In the genomic region with DNA sequence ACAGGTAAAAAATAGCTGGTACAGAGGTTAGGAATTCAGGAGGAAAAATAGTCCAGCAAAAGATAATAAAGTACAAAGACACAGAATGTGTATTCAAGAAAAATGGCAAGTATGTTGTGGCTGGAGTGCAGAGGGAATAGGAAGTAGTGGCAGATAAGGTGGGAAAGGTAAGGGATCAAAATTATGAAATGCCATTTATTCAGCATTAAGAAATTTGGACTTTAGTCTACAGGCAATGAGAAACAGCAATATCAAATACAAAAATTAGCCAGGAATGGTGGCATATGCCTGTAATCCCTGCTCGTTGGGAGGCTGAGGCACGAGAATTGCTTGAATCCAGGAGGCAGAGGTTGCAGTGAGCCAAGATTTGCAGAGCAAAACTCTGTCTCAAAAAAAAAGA, we compare ENCODE assay signal across 2 cellular contexts.
TF ChIP-seq lines count a peak whose summit lies in the region.

No MANE protein-coding gene starts in this region.

TF ChIP-seq in liver, 16 proteins besides CTCF, POLR2A, EP300 and RAD21:
- TF ChIP-seq HNF4G (IDR thresholded peaks at IDR 0.05) (no peak), EGR1 (IDR thresholded peaks at IDR 0.05; ENCODE audit: low read depth in 2 of 2) (no peak), HNF4A (conservative IDR thresholded peaks at IDR 0.05) (peak; percentile 57 to 76)
TF ChIP-seq in liver: peak in this region for 1.

TF ChIP-seq in HepG2, 621 proteins besides CTCF, POLR2A, EP300 and RAD21:
- TF ChIP-seq ZNF629 (CRISPR knock-in tag; conservative IDR thresholded peaks at IDR 0.05), result no peak
- TF ChIP-seq, protein P1, sequence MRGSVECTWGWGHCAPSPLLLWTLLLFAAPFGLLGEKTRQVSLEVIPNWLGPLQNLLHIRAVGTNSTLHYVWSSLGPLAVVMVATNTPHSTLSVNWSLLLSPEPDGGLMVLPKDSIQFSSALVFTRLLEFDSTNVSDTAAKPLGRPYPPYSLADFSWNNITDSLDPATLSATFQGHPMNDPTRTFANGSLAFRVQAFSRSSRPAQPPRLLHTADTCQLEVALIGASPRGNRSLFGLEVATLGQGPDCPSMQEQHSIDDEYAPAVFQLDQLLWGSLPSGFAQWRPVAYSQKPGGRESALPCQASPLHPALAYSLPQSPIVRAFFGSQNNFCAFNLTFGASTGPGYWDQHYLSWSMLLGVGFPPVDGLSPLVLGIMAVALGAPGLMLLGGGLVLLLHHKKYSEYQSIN (CRISPR knock-in tag; IDR thresholded peaks at IDR 0.05; ENCODE audit: borderline replicate concordance), result no peak
- TF ChIP-seq ZNF660 (CRISPR knock-in tag; IDR thresholded peaks at IDR 0.05; ENCODE audit: borderline replicate concordance, low read depth), result no peak
- no peak for TF ChIP-seq ZNF766 (CRISPR knock-in tag; IDR thresholded peaks at IDR 0.05; ENCODE audit: borderline replicate concordance)
- TF ChIP-seq MEIS2 (CRISPR knock-in tag; IDR thresholded peaks at IDR 0.05), result no peak
- no peak for TF ChIP-seq ZNF883 (CRISPR knock-in tag; IDR thresholded peaks at IDR 0.05; ENCODE audit: not compliant biosample characterization)
- TF ChIP-seq, protein P2, sequence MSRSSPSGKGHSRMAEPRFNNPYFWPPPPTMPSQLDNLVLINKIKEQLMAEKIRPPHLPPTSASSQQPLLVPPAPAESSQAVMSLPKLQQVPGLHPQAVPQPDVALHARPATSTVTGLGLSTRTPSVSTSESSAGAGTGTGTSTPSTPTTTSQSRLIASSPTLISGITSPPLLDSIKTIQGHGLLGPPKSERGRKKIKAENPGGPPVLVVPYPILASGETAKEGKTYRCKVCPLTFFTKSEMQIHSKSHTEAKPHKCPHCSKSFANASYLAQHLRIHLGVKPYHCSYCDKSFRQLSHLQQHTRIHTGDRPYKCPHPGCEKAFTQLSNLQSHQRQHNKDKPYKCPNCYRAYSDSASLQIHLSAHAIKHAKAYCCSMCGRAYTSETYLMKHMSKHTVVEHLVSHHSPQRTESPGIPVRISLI (CRISPR knock-in tag; IDR thresholded peaks at IDR 0.05; ENCODE audit: borderline replicate concordance), result no peak
- TF ChIP-seq ZNF274 (CRISPR knock-in tag; IDR thresholded peaks at IDR 0.05), result no peak
- TF ChIP-seq NCOA5 (CRISPR knock-in tag; IDR thresholded peaks at IDR 0.05), result no peak
- TF ChIP-seq SAFB2 (CRISPR knock-in tag; IDR thresholded peaks at IDR 0.05; ENCODE audit: borderline replicate concordance, low read depth), result no peak
- TF ChIP-seq, protein P3, sequence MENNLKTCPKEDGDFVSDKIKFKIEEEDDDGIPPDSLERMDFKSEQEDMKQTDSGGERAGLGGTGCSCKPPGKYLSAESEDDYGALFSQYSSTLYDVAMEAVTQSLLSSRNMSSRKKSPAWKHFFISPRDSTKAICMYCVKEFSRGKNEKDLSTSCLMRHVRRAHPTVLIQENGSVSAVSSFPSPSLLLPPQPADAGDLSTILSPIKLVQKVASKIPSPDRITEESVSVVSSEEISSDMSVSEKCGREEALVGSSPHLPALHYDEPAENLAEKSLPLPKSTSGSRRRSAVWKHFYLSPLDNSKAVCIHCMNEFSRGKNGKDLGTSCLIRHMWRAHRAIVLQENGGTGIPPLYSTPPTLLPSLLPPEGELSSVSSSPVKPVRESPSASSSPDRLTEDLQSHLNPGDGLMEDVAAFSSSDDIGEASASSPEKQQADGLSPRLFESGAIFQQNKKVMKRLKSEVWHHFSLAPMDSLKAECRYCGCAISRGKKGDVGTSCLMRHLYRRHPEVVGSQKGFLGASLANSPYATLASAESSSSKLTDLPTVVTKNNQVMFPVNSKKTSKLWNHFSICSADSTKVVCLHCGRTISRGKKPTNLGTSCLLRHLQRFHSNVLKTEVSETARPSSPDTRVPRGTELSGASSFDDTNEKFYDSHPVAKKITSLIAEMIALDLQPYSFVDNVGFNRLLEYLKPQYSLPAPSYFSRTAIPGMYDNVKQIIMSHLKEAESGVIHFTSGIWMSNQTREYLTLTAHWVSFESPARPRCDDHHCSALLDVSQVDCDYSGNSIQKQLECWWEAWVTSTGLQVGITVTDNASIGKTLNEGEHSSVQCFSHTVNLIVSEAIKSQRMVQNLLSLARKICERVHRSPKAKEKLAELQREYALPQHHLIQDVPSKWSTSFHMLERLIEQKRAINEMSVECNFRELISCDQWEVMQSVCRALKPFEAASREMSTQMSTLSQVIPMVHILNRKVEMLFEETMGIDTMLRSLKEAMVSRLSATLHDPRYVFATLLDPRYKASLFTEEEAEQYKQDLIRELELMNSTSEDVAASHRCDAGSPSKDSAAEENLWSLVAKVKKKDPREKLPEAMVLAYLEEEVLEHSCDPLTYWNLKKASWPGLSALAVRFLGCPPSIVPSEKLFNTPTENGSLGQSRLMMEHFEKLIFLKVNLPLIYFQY (CRISPR knock-in tag; IDR thresholded peaks at IDR 0.05; ENCODE audit: borderline replicate concordance), result no peak
